Comparison of ENCODE assay signal across 9 cellular contexts in the genomic region with DNA sequence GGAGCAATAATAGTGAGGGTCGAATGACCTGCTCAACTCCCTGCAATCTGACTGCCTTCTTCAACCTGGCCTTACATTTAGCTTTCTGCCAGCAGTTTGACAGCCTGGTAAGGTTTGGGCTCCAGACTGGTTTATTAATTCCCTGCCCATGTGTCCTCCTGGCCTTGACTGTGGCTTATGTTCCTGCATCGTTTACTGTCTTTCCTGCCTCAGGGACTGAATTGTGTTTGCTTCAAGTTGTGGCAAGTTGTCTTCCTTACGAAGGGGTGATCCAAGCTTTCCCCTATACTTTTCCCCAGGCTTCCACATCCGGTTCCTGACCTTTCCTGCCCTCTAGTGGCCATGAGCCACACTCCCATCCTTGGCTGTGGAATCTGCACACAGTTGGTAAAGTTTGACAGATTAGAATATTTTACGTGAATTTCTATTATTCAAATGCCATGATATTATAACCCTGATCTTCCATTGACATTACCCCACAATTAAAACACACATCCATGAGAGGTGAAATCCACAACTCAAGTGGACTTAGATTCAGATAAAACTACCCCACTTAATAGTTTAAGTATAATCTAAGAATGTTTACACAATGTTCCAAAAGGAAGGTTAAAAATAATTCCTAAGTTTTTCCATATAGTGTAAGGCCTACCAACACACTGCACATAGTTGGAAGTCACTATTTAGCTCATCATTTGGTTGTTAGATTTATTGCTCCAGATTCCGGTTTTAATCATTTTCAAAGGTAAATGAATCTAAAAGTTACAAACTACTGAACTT.
DNase-seq lines count a peak whose midpoint lies in the region; ATAC-seq and TF ChIP-seq lines count a peak whose summit lies in the region.
"Had no signal": no experiment of that assay in that cellular context is flagged by ENCODE, and none has a peak within 500 bp of the region (broad histone marks: within the 10 kb centered on the region; RNA-seq: fewer than 3 reads in every experiment).

No MANE protein-coding gene starts in this region.

- ATAC-seq in heart right ventricle (peak; percentile 72 to 97 (median 87)), HG03457 (IDR thresholded peaks at IDR 0.05; ENCODE audit: unreplicated experiment) (no peak)

- no peaks in the 10 kb centered on the region for H3K9me3 ChIP-seq in heart right ventricle
- H3K9me3 ChIP-seq in sigmoid colon, result no peaks in the 10 kb centered on the region

- TF ChIP-seq CTCF in heart right ventricle (IDR thresholded peaks at IDR 0.05) (peak; percentile 67 to 90 (median 84)), sigmoid colon (IDR thresholded peaks at IDR 0.05) (peak in 3 of 4 experiments; percentile 49 to 76 (median 57))

- H3K27me3 ChIP-seq in heart right ventricle (no peaks in the 10 kb centered on the region), sigmoid colon (no peaks in the 10 kb centered on the region)

- WGBS in heart right ventricle, 2 donors, result 29% methylated on average over 6 of the region's 6 CpGs
- WGBS in sigmoid colon, 2 donors, result 26 to 57% methylated on average over 6 of the region's 6 CpGs

- H3K27ac ChIP-seq in heart right ventricle (peak overlapping the region in 9 of 10 donors; percentile 25 to 87 (median 74)), sigmoid colon (peak overlapping the region in 1 of 4 donors; percentile 52)

- no peak overlapping the region for H3K4me3 Mint-ChIP-seq in activated CD4-positive, alpha-beta T cell treated with anti-CD3 and anti-CD28 coated beads, Interleukin-2, amount 10 ng/mL, durations not matched to agents 24 days and 14 days
- H3K4me3 Mint-ChIP-seq: dendritic cell treated with granulocyte-macrophage colony-stimulating factor and Interleukin-4, amounts not matched to agents 40 ng/mL and 50 ng/mL, for 4 days had no signal

- H3K4me1 Mint-ChIP-seq in activated CD4-positive, alpha-beta T cell treated with anti-CD3 and anti-CD28 coated beads, Interleukin-2, amount 10 ng/mL, durations not matched to agents 24 days and 14 days, result peaks cover 13% of the 10 kb centered on the region

- no peaks in the 10 kb centered on the region for H3K36me3 Mint-ChIP-seq in activated CD4-positive, alpha-beta T cell treated with anti-CD3 and anti-CD28 coated beads, Interleukin-2, amount 10 ng/mL, durations not matched to agents 24 days and 14 days (ENCODE audit: low read depth)

- H3K9me3 Mint-ChIP-seq in activated CD4-positive, alpha-beta T cell treated with anti-CD3 and anti-CD28 coated beads, Interleukin-2, amount 10 ng/mL, durations not matched to agents 24 days and 14 days, result no peaks in the 10 kb centered on the region
- H3K9me3 Mint-ChIP-seq: dendritic cell treated with granulocyte-macrophage colony-stimulating factor and Interleukin-4, amounts not matched to agents 40 ng/mL and 50 ng/mL, for 4 days had no signal

- H3K4me3 ChIP-seq in heart right ventricle (peak overlapping the region in 4 of 10 donors; percentile 5 to 12 (median 11)), sigmoid colon (no peak overlapping the region)

- no peak overlapping the region for H3K27ac Mint-ChIP-seq in activated CD4-positive, alpha-beta T cell treated with anti-CD3 and anti-CD28 coated beads, Interleukin-2, amount 10 ng/mL, durations not matched to agents 24 days and 14 days
- H3K27ac Mint-ChIP-seq: dendritic cell treated with granulocyte-macrophage colony-stimulating factor and Interleukin-4, amounts not matched to agents 40 ng/mL and 50 ng/mL, for 4 days had no signal

- no peaks in the 10 kb centered on the region for H3K36me3 ChIP-seq in heart right ventricle
- H3K36me3 ChIP-seq in sigmoid colon, result no peaks in the 10 kb centered on the region

- peak; percentile 61 for DNase-seq in activated CD4-positive, alpha-beta T cell treated with anti-CD3 and anti-CD28 coated beads, Interleukin-2, amount 10 ng/mL, durations not matched to agents 24 days and 14 days
- no peak for DNase-seq in activated CD4-positive, alpha-beta T cell treated with anti-CD3 and anti-CD28 coated beads, Interleukin-2, amount 50 U/mL, for 1 hour
- DNase-seq in M059J (ENCODE audit: low read depth) (peak; percentile 76), UCSD-AML1 (lab: John Stamatoyannopoulos, UW; ENCODE audit: unreplicated experiment) (peak; percentile 22), heart right ventricle (peak; percentile 29 to 54), sigmoid colon (no peak), ureter (ENCODE audit: low spot score) (no peak)

- TF ChIP-seq POLR2A in sigmoid colon (IDR thresholded peaks at IDR 0.05), result no peak

- H3K4me1 ChIP-seq in heart right ventricle, result peaks cover 0 to 38% (median 15%) of the 10 kb centered on the region in 9 donors
- H3K4me1 ChIP-seq in sigmoid colon, result peaks cover 0 to 9% (median 2%) of the 10 kb centered on the region in 4 donors

- intact Hi-C loops in activated CD4-positive, alpha-beta T cell treated with anti-CD3 and anti-CD28 coated beads, Interleukin-2, amount 10 ng/mL, durations not matched to agents 24 days and 14 days (cut with micrococcal nuclease), result no loop called here
- intact Hi-C loops in heart right ventricle (cut with DNase I), result loop anchor here in 1 of 10 donors (5.0 kb wide), 1 partner anchor 95 kb away; a partner anchor contains a TSS
- intact Hi-C loops in sigmoid colon (cut with DNase I), result no loop called here

- H3K27me3 Mint-ChIP-seq in activated CD4-positive, alpha-beta T cell treated with anti-CD3 and anti-CD28 coated beads, Interleukin-2, amount 10 ng/mL, durations not matched to agents 24 days and 14 days, result no peaks in the 10 kb centered on the region
- H3K27me3 Mint-ChIP-seq: dendritic cell treated with granulocyte-macrophage colony-stimulating factor and Interleukin-4, amounts not matched to agents 40 ng/mL and 50 ng/mL, for 4 days had no signal

- TF ChIP-seq EP300 in sigmoid colon (IDR thresholded peaks at IDR 0.05), result no peak

Comparison
In these comparisons a context has a peak if more than half of its experiments do, and no peak if none do; other contexts are left out.
1. DNase-seq: peak in activated CD4-positive, alpha-beta T cell treated with anti-CD3 and anti-CD28 coated beads, Interleukin-2, amount 10 ng/mL, durations not matched to agents 24 days and 14 days (single experiment), M059J (single experiment), UCSD-AML1 (single experiment) and heart right ventricle (2 of 2); none in activated CD4-positive, alpha-beta T cell treated with anti-CD3 and anti-CD28 coated beads, Interleukin-2, amount 50 U/mL, for 1 hour (single experiment), sigmoid colon (single experiment) and ureter (single experiment).